In the genomic region with DNA sequence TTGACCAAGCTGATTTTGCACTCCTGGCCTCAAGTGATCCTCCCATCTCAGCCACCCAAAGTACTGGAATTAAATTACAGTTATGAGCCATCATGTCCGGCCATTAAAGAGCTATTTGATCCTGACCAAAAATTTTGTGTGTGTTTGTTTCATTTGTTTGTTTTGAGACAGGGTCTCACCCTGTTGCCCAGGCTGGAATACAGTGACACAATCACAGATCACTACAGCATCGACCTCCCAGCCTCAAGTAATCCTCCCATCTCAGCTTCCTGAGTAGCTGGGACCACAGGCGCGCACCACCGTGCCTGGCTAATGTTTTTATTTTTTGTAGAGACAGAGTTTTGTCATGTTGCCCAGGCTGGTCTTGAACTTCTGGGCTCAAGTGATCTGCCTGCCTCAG, we compare ENCODE assay signal across 1 cellular context.
TF ChIP-seq lines count a peak whose summit lies in the region.

No MANE protein-coding gene starts in this region.

TF ChIP-seq in IMR-90, 13 proteins besides CTCF, POLR2A, EP300 and RAD21:
- TF ChIP-seq RFX5 (IDR thresholded peaks at IDR 0.05; ENCODE audit: low read depth, low read length) (no peak), ELK1 (IDR thresholded peaks at IDR 0.05; ENCODE audit: borderline replicate concordance, low read depth, low read length) (no peak), CEBPB (IDR thresholded peaks at IDR 0.05; ENCODE audit: low read depth, low read length) (no peak), CHD1 (IDR thresholded peaks at IDR 0.05; ENCODE audit: low read depth, low read length) (no peak), SMC3 (IDR thresholded peaks at IDR 0.05; ENCODE audit: low read depth, low read length) (no peak), BHLHE40 (IDR thresholded peaks at IDR 0.05; ENCODE audit: low read depth, low read length) (no peak)
